ENCODE assay signal across 8 cellular contexts in genomic region chr15:35545316-35545824, GRCh38. TPM values are rescaled to one million over a fixed set of nuclear protein-coding genes. Genes with fewer than 3 reads are reported as not detected.
DNase-seq lines count a peak whose midpoint lies in the region; ATAC-seq and TF ChIP-seq lines count a peak whose summit lies in the region.

No MANE protein-coding gene starts in this region.

- peak overlapping the region; percentile 97 for H3K27ac ChIP-seq in CD8-positive, alpha-beta T cell (ENCODE audit: low read depth, low read length)
- H3K27ac ChIP-seq in SJCRH30, result peak overlapping the region; percentile 82

- POLR2A ChIA-PET in CD8-positive, alpha-beta T cell (lab: Charles Lee), result interaction anchor here (1.6 kb wide), 1 partner anchor 10 kb away, joined by 3 read pairs; no protein-coding TSS in a partner anchor

- no peaks in the 10 kb centered on the region for H3K9me3 Mint-ChIP-seq in CD8-positive, alpha-beta T cell
- peaks cover 2% of the 10 kb centered on the region for H3K9me3 Mint-ChIP-seq in chondrocyte (ENCODE audit: low read depth)

- intact Hi-C loops in CD8-positive, alpha-beta T cell (cut with DNase I, micrococcal nuclease), result loop anchor here (2.0 to 10.0 kb wide), 5 partner anchors 25 to 1511 kb away; partner anchors contain the start of genes AQR (in 1 of the 2), AVEN (in 1 of the 2), EMC7 (in 1 of the 2) and GOLGA8B (in 1 of the 2)
- intact Hi-C loops in left colon (cut with DNase I, micrococcal nuclease), result no loop called here

- peak overlapping the region; percentile 74 for H3K4me3 ChIP-seq in CD8-positive, alpha-beta T cell (ENCODE audit: low read depth, low read length)
- H3K4me3 ChIP-seq in SJCRH30, result peak overlapping the region; percentile 70

- H3K4me3 Mint-ChIP-seq in CD8-positive, alpha-beta T cell, result peak overlapping the region; percentile 94
- peak overlapping the region; percentile 85 for H3K4me3 Mint-ChIP-seq in chondrocyte (ENCODE audit: unreplicated experiment)

- H3K27ac Mint-ChIP-seq in CD8-positive, alpha-beta T cell, result peak overlapping the region; percentile 97
- peak overlapping the region; percentile 96 for H3K27ac Mint-ChIP-seq in chondrocyte (ENCODE audit: unreplicated experiment)

- peak in 2 of 7 experiments; percentile 1 to 5 for DNase-seq in CD8-positive, alpha-beta T cell
- peak; percentile 71 to 82 for DNase-seq in SJCRH30
- DNase-seq in chondrocyte (ENCODE audit: low spot score), result no peak
- peak; percentile 50 to 65 for DNase-seq in left colon
- DNase-seq in stimulated activated CD4-positive, alpha-beta T cell treated with anti-CD3 and anti-CD28 coated beads, Interleukin-4, amount 100 ng/mL, for 4 hours, result peak; percentile 2 to 22
- no peak for DNase-seq in 8988T

- CTCF ChIA-PET in CD8-positive, alpha-beta T cell (lab: Charles Lee), result no interaction called here

- no peaks in the 10 kb centered on the region for H3K36me3 ChIP-seq in CD8-positive, alpha-beta T cell (ENCODE audit: insufficient read depth, low read length)
- no peaks in the 10 kb centered on the region for H3K36me3 ChIP-seq in SJCRH30

- peaks cover 13% of the 10 kb centered on the region for H3K4me1 ChIP-seq in CD8-positive, alpha-beta T cell (ENCODE audit: insufficient read depth, low read length)
- no peaks in the 10 kb centered on the region for H3K4me1 ChIP-seq in SJCRH30

- TF ChIP-seq CTCF in CD8-positive, alpha-beta T cell (IDR thresholded peaks at IDR 0.05), result no peak
- TF ChIP-seq CTCF in chondrocyte (IDR thresholded peaks at IDR 0.05), result no peak

- H3K27me3 ChIP-seq in CD8-positive, alpha-beta T cell (ENCODE audit: insufficient read depth, low read length), result no peaks in the 10 kb centered on the region
- H3K27me3 ChIP-seq in SJCRH30, result no peaks in the 10 kb centered on the region

- no peaks in the 10 kb centered on the region for H3K9me3 ChIP-seq in CD8-positive, alpha-beta T cell (ENCODE audit: low read length)
- H3K9me3 ChIP-seq in SJCRH30 (replicated peaks), result no peaks in the 10 kb centered on the region

- no peaks in the 10 kb centered on the region for H3K27me3 Mint-ChIP-seq in CD8-positive, alpha-beta T cell (ENCODE audit: low read depth)
- H3K27me3 Mint-ChIP-seq in chondrocyte (ENCODE audit: low read depth), result no peaks in the 10 kb centered on the region

- peak; percentile 4 for ATAC-seq in CD8-positive, alpha-beta T cell
- peak; percentile 19 for ATAC-seq in GM19351 (IDR thresholded peaks at IDR 0.05; ENCODE audit: unreplicated experiment)
- ATAC-seq in HG03457 (IDR thresholded peaks at IDR 0.05; ENCODE audit: unreplicated experiment), result peak; percentile 10
- peak; percentile 59 for ATAC-seq in left colon

- H3K36me3 Mint-ChIP-seq in CD8-positive, alpha-beta T cell, result peaks cover 3% of the 10 kb centered on the region
- H3K36me3 Mint-ChIP-seq in chondrocyte (ENCODE audit: low read depth), result peaks cover 2% of the 10 kb centered on the region

- H3K4me1 Mint-ChIP-seq in CD8-positive, alpha-beta T cell (ENCODE audit: low read depth), result peaks cover 22% of the 10 kb centered on the region
- H3K4me1 Mint-ChIP-seq in chondrocyte (ENCODE audit: low read depth), result peaks cover 46% of the 10 kb centered on the region

RNA-seq across cellular contexts. Expression of gene DPH6, which starts 0.6 kb away (rescaled TPM):
- total RNA-seq in CD8-positive, alpha-beta T cell, result 1 to 10 TPM; 5.1 to 6.1 TPM
- 10.6 and 13.0 TPM in 2 replicates for total RNA-seq in SJCRH30 (2014; rRNA removed; shearing (Covaris generic))
- total RNA-seq in chondrocyte, result 7.2 to 7.8 TPM (median 7.3 TPM) in 3 replicates
- total RNA-seq in left colon, result 10 to 100 TPM; 16.2 to 19.4 TPM

Comparison
In these comparisons a context has a peak if more than half of its experiments do, and no peak if none do; other contexts are left out.
1. ATAC-seq: peak in every context shown above with its lines; median percentile 59 in left colon; 19 in GM19351; 10 in HG03457; 4 in CD8-positive, alpha-beta T cell.
2. DNase-seq: peak in SJCRH30 (2 of 2), left colon (2 of 2) and stimulated activated CD4-positive, alpha-beta T cell treated with anti-CD3 and anti-CD28 coated beads, Interleukin-4, amount 100 ng/mL, for 4 hours (2 of 2); none in chondrocyte (single experiment) and 8988T (single experiment).
3. intact Hi-C loops: an anchor here in CD8-positive, alpha-beta T cell (2.0 to 10.0 kb wide); none called in left colon.